Comparison of ENCODE assay signal across 1 cellular context in genomic region chr1:85200870-85201339, GRCh38.
TF ChIP-seq lines count a peak whose summit lies in the region.

Gene SYDE2, minus strand, starts transcription at chr1:85201016. Its CDS starts 20 bp downstream, at chr1:85200996.

TF ChIP-seq in K562, 482 proteins besides CTCF, POLR2A, EP300 and RAD21 (continued from another document):
- TF ChIP-seq VEZF1 (CRISPR knock-in tag; IDR thresholded peaks at IDR 0.05) (peak; percentile 89), C11orf30 (IDR thresholded peaks at IDR 0.05; ENCODE audit: low read depth) (no peak), BRF2 (IDR thresholded peaks at IDR 0.05; ENCODE audit: borderline replicate concordance, insufficient read depth, insufficient read length) (no peak), BRD4 (IDR thresholded peaks at IDR 0.05) (no peak), ZFX (CRISPR knock-in tag; IDR thresholded peaks at IDR 0.05) (peak; percentile 61), STAT5A (IDR thresholded peaks at IDR 0.05; ENCODE audit: borderline replicate concordance, low read length) (no peak), TARDBP (IDR thresholded peaks at IDR 0.05) (no peak), ELK1 (CRISPR knock-in tag; IDR thresholded peaks at IDR 0.05) (no peak), SMARCA4 (IDR thresholded peaks at IDR 0.05) (no peak), HNRNPLL (IDR thresholded peaks at IDR 0.05; ENCODE audit: low read depth, low read length, poor library complexity, severe bottlenecking) (peak; percentile 84), HMG20A (CRISPR knock-in tag; conservative IDR thresholded peaks at IDR 0.05) (no peak), NKRF (IDR thresholded peaks at IDR 0.05; ENCODE audit: borderline replicate concordance) (no peak), GATAD2A (IDR thresholded peaks at IDR 0.05) (no peak), POLR2AphosphoS5 (IDR thresholded peaks at IDR 0.05; ENCODE audit: control insufficient read depth, insufficient read depth, low read depth, low read length) (peak; percentile 64), ARID3B (CRISPR knock-in tag; IDR thresholded peaks at IDR 0.05; ENCODE audit: borderline replicate concordance) (peak; percentile 84; the same call in 1 of the 2 replicates), HNRNPUL1 (IDR thresholded peaks at IDR 0.05; ENCODE audit: low read length) (no peak), SETDB1 (IDR thresholded peaks at IDR 0.05; ENCODE audit: low read length) (no peak), CEBPB (tag; IDR thresholded peaks at IDR 0.05) (no peak), FIP1L1 (IDR thresholded peaks at IDR 0.05; ENCODE audit: low read depth, low read length, poor library complexity, severe bottlenecking) (peak; percentile 76), RCOR1 (IDR thresholded peaks at IDR 0.05; ENCODE audit: borderline replicate concordance in 1 of 2, low read depth in 2 of 2, low read length in 2 of 2) (peak in 1 of 2 experiments; percentile 75; a peak in 2 of 4 replicates), ETV5 (CRISPR knock-in tag; IDR thresholded peaks at IDR 0.05; ENCODE audit: low read depth) (0 out of 2 replicates have a peak, but pooled peaks have one; percentile 13), IRF9 (tag; IDR thresholded peaks at IDR 0.05) (no peak), HCFC1 (IDR thresholded peaks at IDR 0.05; ENCODE audit: low read depth, low read length) (0 out of 2 replicates have a peak, but pooled peaks have one; percentile 9), CREB1 (IDR thresholded peaks at IDR 0.05) (no peak; the same call in 1 of the 2 replicates), CREB1 (CRISPR knock-in tag; IDR thresholded peaks at IDR 0.05) (0 out of 2 replicates have a peak, but pooled peaks have one; percentile 53), KAT7 (CRISPR knock-in tag; IDR thresholded peaks at IDR 0.05; ENCODE audit: borderline replicate concordance) (no peak), L3MBTL2 (IDR thresholded peaks at IDR 0.05) (peak; percentile 91), ATF1 (CRISPR knock-in tag; IDR thresholded peaks at IDR 0.05) (no peak), ATF1 (tag; IDR thresholded peaks at IDR 0.05) (no peak; the same call in 1 of the 2 replicates), TAF1 (IDR thresholded peaks at IDR 0.05; ENCODE audit: control insufficient read depth, extremely low read depth, insufficient read depth, low read length, severe bottlenecking) (peak; percentile 68), ZNF449 (CRISPR knock-in tag; IDR thresholded peaks at IDR 0.05) (no peak), TBP (optimal IDR thresholded peaks at IDR 0.05; ENCODE audit: low read depth, low read length) (peak; percentile 74), SAFB2 (IDR thresholded peaks at IDR 0.05; ENCODE audit: borderline replicate concordance, low read depth, low read length, severe bottlenecking) (no peak), POLR2G (IDR thresholded peaks at IDR 0.05; ENCODE audit: low read depth, low read length) (peak; percentile 89)
